ENCODE assay signal across 12 cellular contexts in genomic region chr16:71460246-71460645, GRCh38. TPM values are rescaled to one million over a fixed set of nuclear protein-coding genes. Genes with fewer than 3 reads are reported as not detected.
DNase-seq lines count a peak whose midpoint lies in the region; ATAC-seq and TF ChIP-seq lines count a peak whose summit lies in the region.
"Had no signal": no experiment of that assay in that cellular context is flagged by ENCODE, and none has a peak within 500 bp of the region (broad histone marks: within the 10 kb centered on the region; RNA-seq: fewer than 3 reads in every experiment).

No MANE protein-coding gene starts in this region.

- H3K27me3 ChIP-seq in DND-41 (ENCODE audit: insufficient read depth, low read length, poor library complexity): no peaks in the 10 kb centered on the region
- no peaks in the 10 kb centered on the region for H3K27me3 ChIP-seq in neural cell (ENCODE audit: insufficient read depth, low read depth, low read length)

- H3K9me2 ChIP-seq in neural cell (ENCODE audit: insufficient read depth, low read length): no peaks in the 10 kb centered on the region

- H3K27ac Mint-ChIP-seq in T-helper 17 cell: no peak overlapping the region
- H3K27ac Mint-ChIP-seq: stimulated activated memory B cell treated with anti-CD40 and anti-IgM and Interleukin-4, amounts not matched to agents 10 μg/mL and 1 μg/mL and 100 μg/mL, for 72 hours had no signal

- H4K20me1 ChIP-seq in DND-41 (ENCODE audit: insufficient read depth, low read length): peaks cover 6% of the 10 kb centered on the region; the same call in 1 of the 2 replicates
- no peaks in the 10 kb centered on the region for H4K20me1 ChIP-seq in neural cell (ENCODE audit: insufficient read depth)

- H3K4me1 Mint-ChIP-seq in T-helper 17 cell: peaks cover 13% of the 10 kb centered on the region

- no peak overlapping the region for H3K4me3 Mint-ChIP-seq in T-helper 17 cell
- H3K4me3 Mint-ChIP-seq: stimulated activated memory B cell treated with anti-CD40 and anti-IgM and Interleukin-4, amounts not matched to agents 10 μg/mL and 1 μg/mL and 100 μg/mL, for 72 hours had no signal

- H3K27me3 Mint-ChIP-seq in T-helper 17 cell: no peaks in the 10 kb centered on the region
- H3K27me3 Mint-ChIP-seq: stimulated activated memory B cell treated with anti-CD40 and anti-IgM and Interleukin-4, amounts not matched to agents 10 μg/mL and 1 μg/mL and 100 μg/mL, for 72 hours had no signal

- peaks cover 4% of the 10 kb centered on the region for H3K36me3 Mint-ChIP-seq in T-helper 17 cell (ENCODE audit: low read depth)

- peaks cover 8% of the 10 kb centered on the region; the same call in 1 of the 2 replicates for H3K36me3 ChIP-seq in DND-41 (ENCODE audit: insufficient read depth, low read length)
- H3K36me3 ChIP-seq in neural cell (ENCODE audit: insufficient read depth, low read length): no peaks in the 10 kb centered on the region

- H3K4me1 ChIP-seq in DND-41 (ENCODE audit: insufficient read depth, low read length): peaks cover 26% of the 10 kb centered on the region

- no peak for ATAC-seq in DND-41 (ENCODE audit: insufficient read depth, low read depth)
- ATAC-seq in T-helper 17 cell: no peak
- no peak for ATAC-seq in stimulated activated naive CD8-positive, alpha-beta T cell treated with anti-CD3 and anti-CD28 coated beads, Interleukin-15, Interleukin-2, amounts not matched to agents 100 U/mL and 50 U/mL, for 24 hours
- ATAC-seq in HG02623 (IDR thresholded peaks at IDR 0.05; ENCODE audit: unreplicated experiment): no peak
- ATAC-seq: stimulated activated memory B cell treated with anti-CD40 and anti-IgM and Interleukin-4, amounts not matched to agents 10 μg/mL and 1 μg/mL and 100 μg/mL, for 72 hours had no signal

- H3K4me2 ChIP-seq in DND-41 (ENCODE audit: insufficient read depth, low read length): peak overlapping the region; percentile 74; the same call in 1 of the 2 replicates
- H3K4me2 ChIP-seq in neural cell (ENCODE audit: low read length): peak overlapping the region; percentile 73

- TF ChIP-seq CTCF in DND-41 (IDR thresholded peaks at IDR 0.05; ENCODE audit: borderline replicate concordance, extremely low read depth, low read length, poor library complexity, severe bottlenecking) (no peak), neural cell (IDR thresholded peaks at IDR 0.05; ENCODE audit: poor library complexity, severe bottlenecking) (no peak)

- no peak for TF ChIP-seq RAD21 in neural cell (conservative IDR thresholded peaks at IDR 0.05)

- H3K9me3 ChIP-seq in DND-41 (ENCODE audit: insufficient read depth, low read length, severe bottlenecking): no peaks in the 10 kb centered on the region
- H3K9me3 ChIP-seq in neural cell (ENCODE audit: low read length): no peaks in the 10 kb centered on the region
- no peaks in the 10 kb centered on the region for H3K9me3 ChIP-seq in T-helper 17 cell (ENCODE audit: control insufficient read depth, low read length, poor library complexity, severe bottlenecking)

- no peak overlapping the region for H2AFZ ChIP-seq in DND-41 (ENCODE audit: low read depth, low read length)
- no peak overlapping the region for H2AFZ ChIP-seq in neural cell (ENCODE audit: low read depth, low read length)

- H3K79me2 ChIP-seq in DND-41 (ENCODE audit: insufficient read depth, low read length) (peaks cover 18% of the 10 kb centered on the region), neural cell (replicated peaks; ENCODE audit: insufficient read depth, low read length) (peaks cover 27% of the 10 kb centered on the region)

- DNase-seq in DND-41 (no peak), NCI-H226 (peak; percentile 81), dermis blood vessel endothelial cell (peak; percentile 42), T-helper 17 cell (no peak), NOMO-1 (lab: John Stamatoyannopoulos, UW; ENCODE audit: unreplicated experiment in 2 of 2) (no peak)
- no peak for DNase-seq in stimulated activated naive CD8-positive, alpha-beta T cell treated with anti-CD3 and anti-CD28 coated beads, Interleukin-15, Interleukin-2, amounts not matched to agents 100 U/mL and 50 U/mL, for 24 hours
- DNase-seq: kidney had no signal

- H3K4me3 ChIP-seq in DND-41 (ENCODE audit: low read depth in 1 of 2, low read length in 2 of 2) (no peak overlapping the region), neural cell (ENCODE audit: low read length) (peak overlapping the region; percentile 91)

- H3K9ac ChIP-seq in DND-41 (ENCODE audit: low read depth, low read length) (no peak overlapping the region), neural cell (ENCODE audit: low read length) (no peak overlapping the region)

- no peak overlapping the region for H3K27ac ChIP-seq in DND-41 (ENCODE audit: low read length)
- H3K27ac ChIP-seq in neural cell (ENCODE audit: low read length): no peak overlapping the region

- TF ChIP-seq EP300 in neural cell (conservative IDR thresholded peaks at IDR 0.05; ENCODE audit: poor library complexity, severe bottlenecking): no peak

- H3F3A ChIP-seq in neural cell (ENCODE audit: insufficient read depth, low read length, poor library complexity, severe bottlenecking): no peaks in the 10 kb centered on the region

TF ChIP-seq in neural cell, 6 proteins besides CTCF, POLR2A, EP300 and RAD21:
- TF ChIP-seq MXI1 (conservative IDR thresholded peaks at IDR 0.05; ENCODE audit: poor library complexity, severe bottlenecking) (no peak), EZH2 (IDR thresholded peaks at IDR 0.05; ENCODE audit: borderline replicate concordance, insufficient read depth, low read length, poor library complexity, severe bottlenecking) (no peak), POLR2AphosphoS5 (IDR thresholded peaks at IDR 0.05) (no peak), SMC3 (conservative IDR thresholded peaks at IDR 0.05; ENCODE audit: poor library complexity) (no peak), TAF1 (IDR thresholded peaks at IDR 0.05; ENCODE audit: low read depth) (no peak), REST (IDR thresholded peaks at IDR 0.05; ENCODE audit: borderline replicate concordance) (no peak)

RNA-seq across cellular contexts. Expression of gene ZNF23, which starts 1.8 kb away (rescaled TPM):
- total RNA-seq in dermis blood vessel endothelial cell (5.1 and 5.6 TPM in 2 replicates), T-helper 17 cell (10 to 100 TPM in 1 of 2 donors, 1 to 10 TPM in 1; 7.4 to 10.5 TPM)
- 35.9 and 40.4 TPM in 2 replicates for polyA plus RNA-seq in neural cell
- 30.9 and 32.4 TPM in 2 replicates for polyA minus RNA-seq in neural cell

RNA-seq across cellular contexts. Expression of gene TLE7, which starts 18.4 kb away (rescaled TPM):
- total RNA-seq in dermis blood vessel endothelial cell: not detected in 2 replicates
- not detected in 2 replicates for polyA plus RNA-seq in neural cell
- polyA minus RNA-seq in neural cell: not detected in 2 replicates
- total RNA-seq in T-helper 17 cell: not detected
- total RNA-seq: dermis microvascular lymphatic vessel endothelial cell, kidney, skeletal muscle tissue had no signal

RNA-seq across cellular contexts. Expression of gene ZNF19, which starts 28.9 kb away (rescaled TPM):
- total RNA-seq in dermis blood vessel endothelial cell: 1.2 and 1.5 TPM in 2 replicates
- polyA plus RNA-seq in neural cell: 6.6 and 11.8 TPM in 2 replicates
- polyA minus RNA-seq in neural cell: 14.8 and 17.3 TPM in 2 replicates
- total RNA-seq in T-helper 17 cell: 1 to 10 TPM; 5.1 to 6.3 TPM

Comparison
In these comparisons a context has a peak if more than half of its experiments do, and no peak if none do; other contexts are left out.
1. DNase-seq: peak in NCI-H226 (single experiment) and dermis blood vessel endothelial cell (single experiment); none in DND-41 (single experiment), T-helper 17 cell (0 of 3), NOMO-1 (0 of 2) and stimulated activated naive CD8-positive, alpha-beta T cell treated with anti-CD3 and anti-CD28 coated beads, Interleukin-15, Interleukin-2, amounts not matched to agents 100 U/mL and 50 U/mL, for 24 hours (single experiment).